In genomic region chr16:70692481-70693203, GRCh38 we compare ENCODE assay signal across 11 cellular contexts. TPM values are rescaled to one million over a fixed set of nuclear protein-coding genes. Genes with fewer than 3 reads are reported as not detected.
DNase-seq lines count a peak whose midpoint lies in the region; TF ChIP-seq lines count a peak whose summit lies in the region.
"Had no signal": no experiment of that assay in that cellular context is flagged by ENCODE, and none has a peak within 500 bp of the region (broad histone marks: within the 10 kb centered on the region; RNA-seq: fewer than 3 reads in every experiment).

No MANE protein-coding gene starts in this region.

- DNase-seq in PC-9 (no peak), suprapubic skin (ENCODE audit: low spot score in 2 of 2) (no peak), foreskin melanocyte (no peak), NCI-H1930 (lab: John Stamatoyannopoulos, UW) (no peak), AG08395 (ENCODE audit: low spot score) (no peak)
- DNase-seq in stimulated activated CD8-positive, alpha-beta memory T cell treated with anti-CD3 and anti-CD28 coated beads, Interleukin-4, amount 100 ng/mL, for 48 hours = no peak
- DNase-seq: activated T-cell treated with anti-CD3 and anti-CD28 coated beads, Interleukin-2, amount 50 U/mL, for 48 hours; COR-L47; NCI-H1436 had no signal

- intact Hi-C loops in PC-9 (cut with micrococcal nuclease; ENCODE audit: unreplicated experiment) = no loop called here

- H3K9me3 ChIP-seq in PC-9 (ENCODE audit: insufficient read depth, low read depth) = no peaks in the 10 kb centered on the region
- H3K9me3 ChIP-seq in duodenal mucosa (ENCODE audit: control insufficient read depth in 1 of 2, low read length in 2 of 2) = no peaks in the 10 kb centered on the region
- no peaks in the 10 kb centered on the region for H3K9me3 ChIP-seq in muscle layer of colon (ENCODE audit: low read length)
- no peaks in the 10 kb centered on the region for H3K9me3 ChIP-seq in suprapubic skin

- no peaks in the 10 kb centered on the region for H3K79me2 ChIP-seq in PC-9 (ENCODE audit: low read depth)

- no TSS peak for BruUV-seq in PC-9 (replicated peaks; lab: Mats Ljungman, UMichigan)

- H3K9me2 ChIP-seq in PC-9 (ENCODE audit: insufficient read depth) = no peaks in the 10 kb centered on the region

- WGBS in suprapubic skin = 75% methylated on average over 19 of the region's 21 CpGs

- H3K9ac ChIP-seq in duodenal mucosa (ENCODE audit: low read depth in 1 of 2, low read length in 2 of 2) (no peak overlapping the region), muscle layer of colon (ENCODE audit: low read length) (peak overlapping the region; percentile 35)

- no peak overlapping the region for H3K27ac ChIP-seq in PC-9
- peak overlapping the region; percentile 74 for H3K27ac ChIP-seq in duodenal mucosa (ENCODE audit: low read depth, low read length)
- peak overlapping the region; percentile 93 for H3K27ac ChIP-seq in muscle layer of colon (ENCODE audit: low read depth, low read length)
- peak overlapping the region; percentile 91 for H3K27ac ChIP-seq in suprapubic skin

- no peak for TF ChIP-seq EP300 in suprapubic skin (IDR thresholded peaks at IDR 0.05)

- no peak overlapping the region for H3K4me3 ChIP-seq in PC-9
- no peak overlapping the region for H3K4me3 ChIP-seq in duodenal mucosa (ENCODE audit: low read depth in 1 of 2, low read length in 2 of 2)
- H3K4me3 ChIP-seq in muscle layer of colon (ENCODE audit: low read depth in 1 of 2, low read length in 2 of 2) = no peak overlapping the region
- H3K4me3 ChIP-seq in suprapubic skin = no peak overlapping the region

- H3K27me3 ChIP-seq in PC-9 (ENCODE audit: insufficient read depth, low read depth) (no peaks in the 10 kb centered on the region), duodenal mucosa (ENCODE audit: control insufficient read depth in 1 of 2, insufficient read depth in 2 of 2, low read length in 2 of 2) (no peaks in the 10 kb centered on the region), muscle layer of colon (ENCODE audit: control insufficient read depth in 1 of 2, insufficient read depth in 2 of 2, low read length in 2 of 2) (no peaks in the 10 kb centered on the region), suprapubic skin (no peaks in the 10 kb centered on the region)

- no peak overlapping the region for H2AFZ ChIP-seq in PC-9

- CTCF ChIA-PET in PC-9 (lab: Charles Lee) = no interaction called here

- H3F3A ChIP-seq in PC-9 (ENCODE audit: insufficient read depth, low read depth) = peaks cover 50% of the 10 kb centered on the region

- H3K4me1 ChIP-seq in PC-9 (replicated peaks; ENCODE audit: insufficient read depth) = peaks cover 52% of the 10 kb centered on the region
- H3K4me1 ChIP-seq in duodenal mucosa (ENCODE audit: control insufficient read depth in 1 of 2, insufficient read depth in 2 of 2, low read length in 2 of 2) = peaks cover 55 to 84% of the 10 kb centered on the region in 2 donors
- peaks cover 100% of the 10 kb centered on the region for H3K4me1 ChIP-seq in muscle layer of colon (ENCODE audit: insufficient read depth, low read length)
- peaks cover 100% of the 10 kb centered on the region for H3K4me1 ChIP-seq in suprapubic skin

- peak overlapping the region; percentile 68 for H3K4me2 ChIP-seq in PC-9

- no peak for TF ChIP-seq POLR2A in suprapubic skin (IDR thresholded peaks at IDR 0.05)

- no peaks in the 10 kb centered on the region for H4K20me1 ChIP-seq in PC-9 (ENCODE audit: insufficient read depth)

- TF ChIP-seq CTCF in PC-9 (conservative IDR thresholded peaks at IDR 0.05) = no peak
- TF ChIP-seq CTCF in suprapubic skin (IDR thresholded peaks at IDR 0.05) = no peak

- POLR2A ChIA-PET in PC-9 (lab: Charles Lee; ENCODE audit: unreplicated experiment) = no interaction called here

- H3K36me3 ChIP-seq in PC-9 (ENCODE audit: low read depth) (no peaks in the 10 kb centered on the region), duodenal mucosa (ENCODE audit: control insufficient read depth in 1 of 2, insufficient read depth in 2 of 2, low read length in 2 of 2) (no peaks in the 10 kb centered on the region), muscle layer of colon (ENCODE audit: insufficient read depth, low read length) (no peaks in the 10 kb centered on the region), suprapubic skin (no peaks in the 10 kb centered on the region)

RNA-seq across cellular contexts. Expression of gene MTSS2, which starts 6.8 kb away (rescaled TPM):
- 27.6 and 52.0 TPM in 2 replicates for total RNA-seq in PC-9 (2021)
- 10 to 100 TPM; 30.1 to 58.7 (median 42.6) TPM for total RNA-seq in suprapubic skin

RNA-seq across cellular contexts. Expression of gene IL34, which starts 46.3 kb away (rescaled TPM):
- total RNA-seq in PC-9 (2021) (not detected in 2 replicates), suprapubic skin (100 to 1,000 TPM in 1 of 4 donors, 10 to 100 TPM in 3; 64.2 to 187 (median 92.5) TPM)

Comparison
In these comparisons a context has a peak if more than half of its experiments do, and no peak if none do; other contexts are left out.
1. RNA of gene IL34, which starts 46.3 kb away (total RNA-seq): 64.2 to 187 TPM in suprapubic skin; not detected in PC-9; every median in the first group is over 10 times any median in the second.